In genomic region chr1:17533201-17533600, GRCh38 we compare ENCODE assay signal across 20 cellular contexts. TPM values are rescaled to one million over a fixed set of nuclear protein-coding genes. Genes with fewer than 3 reads are reported as not detected.
DNase-seq lines count a peak whose midpoint lies in the region; ATAC-seq, FAIRE-seq and TF ChIP-seq lines count a peak whose summit lies in the region.
"Had no signal": no experiment of that assay in that cellular context is flagged by ENCODE, and none has a peak within 500 bp of the region (broad histone marks: within the 10 kb centered on the region; RNA-seq: fewer than 3 reads in every experiment).

No MANE protein-coding gene starts in this region.

- TF ChIP-seq CTCF in HepG2 (CRISPR knock-in tag; IDR thresholded peaks at IDR 0.05) (no peak), right lobe of liver (IDR thresholded peaks at IDR 0.05) (no peak), stomach (IDR thresholded peaks at IDR 0.05) (no peak)

- peaks cover 7% of the 10 kb centered on the region for H3K4me1 ChIP-seq in HepG2 (ENCODE audit: insufficient read depth, low read length)
- peaks cover 0 to 3% (median 0%) of the 10 kb centered on the region in 4 donors for H3K4me1 ChIP-seq in right lobe of liver
- peaks cover 10 to 67% (median 36%) of the 10 kb centered on the region in 4 donors for H3K4me1 ChIP-seq in stomach

- TF ChIP-seq RAD21 in HepG2 (CRISPR knock-in tag; IDR thresholded peaks at IDR 0.05): no peak

- H3K27me3 ChIP-seq in HepG2 (ENCODE audit: control insufficient read depth in 1 of 2, insufficient read depth in 2 of 2, low read length in 2 of 2) (peaks cover 0 to 19% of the 10 kb centered on the region in 2 experiments; a peak in 3 of 5 replicates), right lobe of liver (no peaks in the 10 kb centered on the region), layer of hippocampus (ENCODE audit: control insufficient read depth, insufficient read depth, low read length) (peaks cover 2% of the 10 kb centered on the region), stomach (no peaks in the 10 kb centered on the region)

- H2AFZ ChIP-seq in HepG2 (ENCODE audit: low read length): no peak overlapping the region

- H3K27ac ChIP-seq in HepG2 (ENCODE audit: extremely low read length, insufficient read depth, low read length): no peak overlapping the region
- H3K27ac ChIP-seq in right lobe of liver: no peak overlapping the region
- peak overlapping the region; percentile 19 for H3K27ac ChIP-seq in layer of hippocampus (ENCODE audit: low read depth, low read length)
- H3K27ac ChIP-seq in stomach: peak overlapping the region in 3 of 5 donors; percentile 63 to 83 (median 81)
- H3K27ac ChIP-seq: HL-60 had no signal

- BruUV-seq in HepG2 (replicated peaks; lab: Mats Ljungman, UMichigan): no TSS peak

- intact Hi-C loops in HepG2 (cut with micrococcal nuclease; ENCODE audit: unreplicated experiment) (no loop called here), right lobe of liver (cut with DNase I) (no loop called here), stomach (cut with DNase I; ENCODE audit: low total_unique reads) (no loop called here)

- H3K36me3 ChIP-seq in HepG2 (replicated peaks in 1 of 2; ENCODE audit: control insufficient read depth in 1 of 2, insufficient read depth in 2 of 2, low read length in 2 of 2) (no peaks in the 10 kb centered on the region), right lobe of liver (no peaks in the 10 kb centered on the region), stomach (no peaks in the 10 kb centered on the region)

- ATAC-seq in HepG2 (no peak), right lobe of liver (no peak), HG03159 (IDR thresholded peaks at IDR 0.05; ENCODE audit: unreplicated experiment) (no peak), GM18520 (IDR thresholded peaks at IDR 0.05; ENCODE audit: unreplicated experiment) (no peak)
- ATAC-seq: GM12878 had no signal

- H3K79me2 ChIP-seq in HepG2 (ENCODE audit: insufficient read depth, low read length): no peaks in the 10 kb centered on the region

- DNase-seq in HepG2 (ENCODE audit: low spot score) (no peak), right lobe of liver (no peak), stomach (no peak), UCSD-AML1 (lab: John Stamatoyannopoulos, UW; ENCODE audit: unreplicated experiment) (no peak), AG08395 (ENCODE audit: low spot score) (no peak)
- DNase-seq: Calu3; CD4-positive, CD25-positive, alpha-beta regulatory T cell; DMS79; H9; KG1; NCI-H1092; NCI-H2107; NCI-H345; NCI-H526 treated with DMSO at 0.1 percent for 48 hours had no signal

- no peak for FAIRE-seq in HepG2 (lab: Jason Lieb, UNC)
- FAIRE-seq: GM12878, GM18507 had no signal

- CTCF ChIA-PET in HepG2 (lab: Yijun Ruan, JAX; ENCODE audit: low intra/inter-chr PET ratio, low total read pairs): no interaction called here

- no peaks in the 10 kb centered on the region for H4K20me1 ChIP-seq in HepG2 (ENCODE audit: insufficient read depth, low read length)

- in situ Hi-C loops in HepG2 (cut with HindIII; ENCODE audit: extremely low pct_ligation_motif_present, low pct_unique_long_range_greater_than_20kb): no loop called here

- H3K4me3 ChIP-seq in HepG2 (replicated peaks in 1 of 3; ENCODE audit: insufficient read depth in 1 of 3, low read depth in 2 of 3, low read length in 3 of 3) (no peak overlapping the region), right lobe of liver (no peak overlapping the region), stomach (no peak overlapping the region)
- H3K4me3 ChIP-seq: GM12878 had no signal

- H3K9me3 ChIP-seq in HepG2 (ENCODE audit: low read length) (no peaks in the 10 kb centered on the region), right lobe of liver (no peaks in the 10 kb centered on the region), stomach (no peaks in the 10 kb centered on the region)

- TF ChIP-seq POLR2A in HepG2 (IDR thresholded peaks at IDR 0.05; ENCODE audit: insufficient read depth in 1 of 2, low read depth in 2 of 2, low read length in 2 of 2): no peak
- no peak for TF ChIP-seq POLR2A in right lobe of liver (IDR thresholded peaks at IDR 0.05)
- TF ChIP-seq POLR2A in stomach (IDR thresholded peaks at IDR 0.05): no peak

- WGBS in HepG2 (ENCODE audit: low lambda C conversion rate): 24% methylated on average over 4 of the region's 4 CpGs
- WGBS in right lobe of liver (ENCODE audit: insufficient coverage, low coverage, low lambda C conversion rate, missing lambda C conversion rate): 92% methylated on average over 2 of the region's 4 CpGs
- WGBS in stomach, 5 donors: 89 to 98% (median 96%) methylated on average over 4 of the region's 4 CpGs

- no peak overlapping the region for H3K4me2 ChIP-seq in HepG2 (ENCODE audit: low read depth, low read length)

- POLR2A ChIA-PET in HepG2 (lab: Yijun Ruan, JAX): no interaction called here

- no peak overlapping the region for H3K9ac ChIP-seq in HepG2 (ENCODE audit: insufficient read depth, low read depth, low read length)

- TF ChIP-seq EP300 in HepG2 (IDR thresholded peaks at IDR 0.05; ENCODE audit: low read depth in 2 of 2, low read length in 2 of 2): no peak
- no peak for TF ChIP-seq EP300 in HepG2 (CRISPR knock-in tag; IDR thresholded peaks at IDR 0.05; ENCODE audit: borderline replicate concordance)
- no peak for TF ChIP-seq EP300 in stomach (IDR thresholded peaks at IDR 0.05)

TF ChIP-seq in HepG2, 621 proteins besides CTCF, POLR2A, EP300 and RAD21:
- no peak for TF ChIP-seq ZNF430 (CRISPR knock-in tag; IDR thresholded peaks at IDR 0.05)
- no peak for TF ChIP-seq FOXM1 (CRISPR knock-in tag; IDR thresholded peaks at IDR 0.05)
- TF ChIP-seq TSC22D2 (CRISPR knock-in tag; IDR thresholded peaks at IDR 0.05; ENCODE audit: borderline replicate concordance): no peak
- TF ChIP-seq PRPF4 (IDR thresholded peaks at IDR 0.05; ENCODE audit: low read depth, low read length, poor library complexity, severe bottlenecking): no peak
- peak; percentile 38; the same call in 1 of the 2 replicates for TF ChIP-seq ZNF121 (CRISPR knock-in tag; IDR thresholded peaks at IDR 0.05)
- TF ChIP-seq ARID3A (IDR thresholded peaks at IDR 0.05; ENCODE audit: low read depth, low read length): no peak

RNA-seq across cellular contexts. Expression of gene ARHGEF10L, which starts 6.3 kb away (rescaled TPM):
- total RNA-seq in HepG2 (2016; rRNA removed; fragmentation: Illumina TruSeq; extraction: Trizol) (26.2 and 46.5 TPM in 2 replicates), right lobe of liver (100 to 1,000 TPM in 2 of 6 experiments, 10 to 100 TPM in 4; 59.7 to 124 (median 87.4) TPM), stomach (100 to 1,000 TPM in 2 of 5 donors, 10 to 100 TPM in 3; 24.2 to 329 (median 75.4) TPM)
- total RNA-seq in HepG2 (2016; cell fraction: cytosol; rRNA removed; fragmentation: Illumina TruSeq; extraction: Trizol; ENCODE audit: low read depth): 13.6 and 14.7 TPM in 2 replicates
- total RNA-seq in HepG2 (2016; cell fraction: insoluble cytoplasmic fraction; rRNA removed; fragmentation: Illumina TruSeq; extraction: Trizol): 24.8 and 47.9 TPM in 2 replicates
- total RNA-seq in HepG2 (2016; cell fraction: membrane; rRNA removed; fragmentation: Illumina TruSeq; extraction: Trizol): 19.1 and 19.9 TPM in 2 replicates
- 59.8 and 74.6 TPM in 2 replicates for total RNA-seq in HepG2 (2016; cell fraction: nucleus; rRNA removed; fragmentation: Illumina TruSeq; extraction: Trizol)
- polyA plus RNA-seq in HepG2 (2011; rRNA removed) (78.3 and 107 TPM in 2 replicates), stomach (10 to 100 TPM; 15.4 to 49.2 (median 22.5) TPM)
- polyA plus RNA-seq in HepG2 (2011; cell fraction: cytosol; rRNA removed): 20.2 and 37.0 TPM in 2 replicates
- 844 and 1,154 TPM in 2 replicates for polyA plus RNA-seq in HepG2 (2011; cell fraction: nucleus; rRNA removed)
- 43.3 and 63.3 TPM in 2 replicates for polyA plus RNA-seq in HepG2 (2012)
- 2.2 and 2.8 TPM in 2 replicates for polyA plus RNA-seq in HepG2 (2016; cell fraction: cytosol; fragmentation: Illumina TruSeq; extraction: Trizol; ENCODE audit: low read depth)
- 18.1 and 22.2 TPM in 2 replicates for polyA plus RNA-seq in HepG2 (2016; cell fraction: insoluble cytoplasmic fraction; fragmentation: Illumina TruSeq; extraction: Trizol; ENCODE audit: low read depth)
- polyA plus RNA-seq in HepG2 (2016; cell fraction: membrane; fragmentation: Illumina TruSeq; extraction: Trizol; ENCODE audit: low read depth): 4.7 and 5.9 TPM in 2 replicates
- 127 and 131 TPM in 2 replicates for polyA plus RNA-seq in HepG2 (2016; cell fraction: nucleus; fragmentation: Illumina TruSeq; extraction: Trizol; ENCODE audit: insufficient read depth, low read depth)
- polyA minus RNA-seq in HepG2 (2011; rRNA and poly(A)+ RNA removed; ENCODE audit: low replicate concordance): 15.7 and 166 TPM in 2 replicates
- 36.6 and 43.4 TPM in 2 replicates for polyA minus RNA-seq in HepG2 (2011; cell fraction: cytosol; rRNA and poly(A)+ RNA removed)
- 147 and 148 TPM in 2 replicates for polyA minus RNA-seq in HepG2 (2011; cell fraction: nucleus; rRNA and poly(A)+ RNA removed)
- total RNA-seq: CD4-positive, CD25-positive, alpha-beta regulatory T cell had no signal
- polyA plus RNA-seq: CD4-positive, CD25-positive, alpha-beta regulatory T cell had no signal

Comparison
In these comparisons a context has a peak if more than half of its experiments do, and no peak if none do; other contexts are left out.
1. H3K27ac ChIP-seq: peak in layer of hippocampus (single experiment) and stomach (3 of 5); none in HepG2 (single experiment) and right lobe of liver (0 of 3).